11 cellular contexts compared by ENCODE assay signal in the genomic region with DNA sequence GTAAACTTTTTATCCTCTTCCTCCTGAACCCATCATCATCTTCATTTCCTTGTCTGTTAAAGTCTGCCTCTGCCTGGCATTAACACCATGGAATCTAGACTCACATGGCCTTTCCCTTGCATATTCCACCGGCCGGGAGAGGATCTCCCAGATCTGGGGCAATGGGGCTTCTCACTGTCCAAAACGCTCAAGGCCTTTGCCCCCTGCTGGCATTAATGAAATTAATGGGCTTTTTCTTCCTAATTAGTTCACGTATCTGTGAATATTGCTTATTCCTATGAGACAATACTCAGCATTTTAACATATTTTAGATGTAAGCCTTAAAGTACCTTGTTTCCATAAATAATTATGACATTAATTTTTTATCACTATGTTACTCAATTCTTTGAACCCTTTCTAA. TPM values are rescaled to one million over a fixed set of nuclear protein-coding genes. Genes with fewer than 3 reads are reported as not detected.
DNase-seq lines count a peak whose midpoint lies in the region; ATAC-seq and TF ChIP-seq lines count a peak whose summit lies in the region.
"Had no signal": no experiment of that assay in that cellular context is flagged by ENCODE, and none has a peak within 500 bp of the region (broad histone marks: within the 10 kb centered on the region; RNA-seq: fewer than 3 reads in every experiment).

No MANE protein-coding gene starts in this region.

- peaks cover 0 to 19% of the 10 kb centered on the region in 2 experiments; a peak in 1 of 4 replicates for H3K36me3 ChIP-seq in HCT116 (ENCODE audit: control insufficient read depth in 1 of 2, insufficient read depth in 2 of 2, low read length in 2 of 2)
- H3K36me3 ChIP-seq in ovary: no peaks in the 10 kb centered on the region

- H2AFZ ChIP-seq in HCT116 (ENCODE audit: low read depth, low read length, poor library complexity, severe bottlenecking): no peak overlapping the region

- intact Hi-C loops in CD4-positive, alpha-beta T cell (cut with DNase I, micrococcal nuclease): no loop called here
- intact Hi-C loops in HCT116 (cut with micrococcal nuclease) (loop anchor here (5.0 kb wide), 1 partner anchor 100 kb away; a partner anchor contains a TSS), ovary (cut with DNase I) (no loop called here)

- no peaks in the 10 kb centered on the region for H3K9me3 Mint-ChIP-seq in CD4-positive, alpha-beta T cell
- no peaks in the 10 kb centered on the region for H3K9me3 Mint-ChIP-seq in activated naive CD8-positive, alpha-beta T cell treated with anti-CD3 and anti-CD28 coated beads, Interleukin-2, amount 50 U/mL, for 24 hours
- no peaks in the 10 kb centered on the region for H3K9me3 Mint-ChIP-seq in nephron

- H3K27ac ChIP-seq in CD4-positive, alpha-beta T cell (ENCODE audit: low read depth, low read length): no peak overlapping the region
- H3K27ac ChIP-seq in HCT116 (ENCODE audit: low read depth, low read length) (no peak overlapping the region), ovary (no peak overlapping the region)
- H3K27ac ChIP-seq: body of pancreas had no signal

- H3K9me2 ChIP-seq in HCT116 (ENCODE audit: insufficient read depth): no peaks in the 10 kb centered on the region

- WGBS in ovary, 3 donors: 86 to 89% (median 88%) methylated on average over 4 of the region's 4 CpGs

- H3K4me1 ChIP-seq in HCT116 (ENCODE audit: control insufficient read depth in 1 of 2, insufficient read depth in 2 of 2, low read length in 2 of 2) (peaks cover 20 to 45% of the 10 kb centered on the region in 2 experiments), ovary (ENCODE audit: insufficient read depth) (no peaks in the 10 kb centered on the region)

- TF ChIP-seq POLR2A in HCT116 (IDR thresholded peaks at IDR 0.05; ENCODE audit: borderline replicate concordance, extremely low read depth, insufficient read depth, insufficient read length) (no peak), ovary (IDR thresholded peaks at IDR 0.05) (no peak)

- no peak for DNase-seq in CD4-positive, alpha-beta T cell
- no peak for DNase-seq in HCT116 (ENCODE audit: low read depth, low spot score)
- DNase-seq in activated naive CD8-positive, alpha-beta T cell treated with anti-CD3 and anti-CD28 coated beads, Interleukin-2, amount 50 U/mL, for 24 hours: no peak
- DNase-seq in KG1 (lab: John Stamatoyannopoulos, UW): no peak
- DNase-seq in ovary: no peak
- DNase-seq: activated T-cell treated with anti-CD3 and anti-CD28 coated beads, Interleukin-2, amount 50 U/mL, for 1 hour; body of pancreas; NCI-H510A treated with DMSO at 0.1 percent for 48 hours; Right ventricle myocardium superior had no signal

- CTCF ChIA-PET in CD4-positive, alpha-beta T cell (lab: Charles Lee): no interaction called here
- CTCF ChIA-PET in HCT116 (lab: Charles Lee): no interaction called here

- ATAC-seq in CD4-positive, alpha-beta T cell (ENCODE audit: poor library complexity): no peak
- no peak for ATAC-seq in HCT116
- ATAC-seq in activated naive CD8-positive, alpha-beta T cell treated with anti-CD3 and anti-CD28 coated beads, Interleukin-2, amount 50 U/mL, for 24 hours: no peak
- no peak for ATAC-seq in GM21576 (IDR thresholded peaks at IDR 0.05; ENCODE audit: unreplicated experiment)
- ATAC-seq: body of pancreas had no signal

- no peaks in the 10 kb centered on the region for H3K9me3 ChIP-seq in CD4-positive, alpha-beta T cell (ENCODE audit: control insufficient read depth, low read length)
- H3K9me3 ChIP-seq in HCT116 (ENCODE audit: control insufficient read depth in 1 of 2, insufficient read depth in 1 of 2, low read depth in 1 of 2, low read length in 2 of 2) (no peaks in the 10 kb centered on the region), ovary (no peaks in the 10 kb centered on the region)
- H3K9me3 ChIP-seq: body of pancreas had no signal

- H3K27me3 Mint-ChIP-seq in CD4-positive, alpha-beta T cell: peaks cover 62% of the 10 kb centered on the region
- H3K27me3 Mint-ChIP-seq in activated naive CD8-positive, alpha-beta T cell treated with anti-CD3 and anti-CD28 coated beads, Interleukin-2, amount 50 U/mL, for 24 hours: peaks cover 50% of the 10 kb centered on the region
- peaks cover 31% of the 10 kb centered on the region for H3K27me3 Mint-ChIP-seq in nephron (ENCODE audit: low read depth)

- peak; percentile 20; the same call in 1 of the 2 replicates for TF ChIP-seq RAD21 in HCT116 (IDR thresholded peaks at IDR 0.05; ENCODE audit: low read depth)

- peaks cover 5% of the 10 kb centered on the region; the same call in 1 of the 2 replicates for H3K79me2 ChIP-seq in HCT116 (ENCODE audit: insufficient read depth, low read length)

- no peaks in the 10 kb centered on the region for H3K36me3 Mint-ChIP-seq in CD4-positive, alpha-beta T cell (ENCODE audit: low read depth)
- H3K36me3 Mint-ChIP-seq in activated naive CD8-positive, alpha-beta T cell treated with anti-CD3 and anti-CD28 coated beads, Interleukin-2, amount 50 U/mL, for 24 hours (ENCODE audit: low read depth): no peaks in the 10 kb centered on the region
- no peaks in the 10 kb centered on the region for H3K36me3 Mint-ChIP-seq in nephron (ENCODE audit: low read depth)

- POLR2A ChIA-PET in CD4-positive, alpha-beta T cell (lab: Charles Lee): no interaction called here
- POLR2A ChIA-PET in HCT116 (lab: Charles Lee): no interaction called here

- peaks cover 15% of the 10 kb centered on the region for H3K4me1 Mint-ChIP-seq in CD4-positive, alpha-beta T cell (ENCODE audit: low read depth)
- H3K4me1 Mint-ChIP-seq in activated naive CD8-positive, alpha-beta T cell treated with anti-CD3 and anti-CD28 coated beads, Interleukin-2, amount 50 U/mL, for 24 hours: peaks cover 21% of the 10 kb centered on the region
- H3K4me1 Mint-ChIP-seq in nephron: peaks cover 11% of the 10 kb centered on the region

- no TSS peak for BruUV-seq in HCT116 (replicated peaks; lab: Mats Ljungman, UMichigan)

- no peak overlapping the region for H3K27ac Mint-ChIP-seq in CD4-positive, alpha-beta T cell
- no peak overlapping the region for H3K27ac Mint-ChIP-seq in activated naive CD8-positive, alpha-beta T cell treated with anti-CD3 and anti-CD28 coated beads, Interleukin-2, amount 50 U/mL, for 24 hours
- H3K27ac Mint-ChIP-seq in nephron: no peak overlapping the region

- H4K20me1 ChIP-seq in HCT116 (ENCODE audit: insufficient read depth): no peaks in the 10 kb centered on the region

- no peak for TF ChIP-seq EP300 in ovary (IDR thresholded peaks at IDR 0.05)

- no peak overlapping the region for H3K9ac ChIP-seq in HCT116 (ENCODE audit: low read length)

- RAD21 ChIA-PET in HCT116 (lab: Charles Lee; ENCODE audit: low non-redundant PET in 1 of 2, low total read pairs in 2 of 2, uncharacterized antibody in 2 of 2, unreplicated experiment in 2 of 2): no interaction called here

- peaks cover 34% of the 10 kb centered on the region for H3K27me3 ChIP-seq in CD4-positive, alpha-beta T cell (ENCODE audit: control insufficient read depth, insufficient read depth, low read length)
- no peaks in the 10 kb centered on the region for H3K27me3 ChIP-seq in HCT116 (ENCODE audit: insufficient read depth, low read length)
- no peaks in the 10 kb centered on the region for H3K27me3 ChIP-seq in ovary
- H3K27me3 ChIP-seq: body of pancreas had no signal

- no peak overlapping the region for H3K4me3 ChIP-seq in HCT116 (replicated peaks in 1 of 2; ENCODE audit: low read depth in 1 of 2, low read length in 2 of 2)
- H3K4me3 ChIP-seq in ovary: no peak overlapping the region
- H3K4me3 ChIP-seq: body of pancreas had no signal

- peak overlapping the region; percentile 8 for H3K4me3 Mint-ChIP-seq in CD4-positive, alpha-beta T cell
- H3K4me3 Mint-ChIP-seq in activated naive CD8-positive, alpha-beta T cell treated with anti-CD3 and anti-CD28 coated beads, Interleukin-2, amount 50 U/mL, for 24 hours: peak overlapping the region; percentile 21
- peak overlapping the region; percentile 79 to 92 (median 90) for H3K4me3 Mint-ChIP-seq in nephron

- peak overlapping the region; percentile 96; the same call in 1 of the 2 replicates for H3K4me2 ChIP-seq in HCT116 (ENCODE audit: low read length)

- no peak for TF ChIP-seq CTCF in CD4-positive, alpha-beta T cell (IDR thresholded peaks at IDR 0.05)
- TF ChIP-seq CTCF in HCT116 (IDR thresholded peaks at IDR 0.05 in 2 of 3, conservative IDR thresholded peaks at IDR 0.05 in 1 of 3; ENCODE audit: borderline replicate concordance in 1 of 3, insufficient read depth in 1 of 3, low read depth in 2 of 3, low read length in 2 of 3) (0 out of 6 replicates have a peak, but pooled peaks of 1 of the 3 experiments have one; percentile 9), nephron (IDR thresholded peaks at IDR 0.05; ENCODE audit: unreplicated experiment in 3 of 3) (no peak), ovary (IDR thresholded peaks at IDR 0.05) (no peak)

TF ChIP-seq in HCT116, 20 proteins besides CTCF, POLR2A, EP300 and RAD21 (continues in another document):
- TF ChIP-seq TCF7L2 (IDR thresholded peaks at IDR 0.05; ENCODE audit: borderline replicate concordance, extremely low read depth, insufficient read depth, insufficient read length) (no peak), EGR1 (IDR thresholded peaks at IDR 0.05; ENCODE audit: low read depth) (no peak), SIN3A (IDR thresholded peaks at IDR 0.05; ENCODE audit: low read depth) (no peak), POLR2AphosphoS5 (IDR thresholded peaks at IDR 0.05; ENCODE audit: low read depth, low read length) (no peak), YY1 (IDR thresholded peaks at IDR 0.05; ENCODE audit: extremely low read depth, insufficient replicate concordance, low read depth, low read length) (no peak)
- TF ChIP-seq, protein P1, sequence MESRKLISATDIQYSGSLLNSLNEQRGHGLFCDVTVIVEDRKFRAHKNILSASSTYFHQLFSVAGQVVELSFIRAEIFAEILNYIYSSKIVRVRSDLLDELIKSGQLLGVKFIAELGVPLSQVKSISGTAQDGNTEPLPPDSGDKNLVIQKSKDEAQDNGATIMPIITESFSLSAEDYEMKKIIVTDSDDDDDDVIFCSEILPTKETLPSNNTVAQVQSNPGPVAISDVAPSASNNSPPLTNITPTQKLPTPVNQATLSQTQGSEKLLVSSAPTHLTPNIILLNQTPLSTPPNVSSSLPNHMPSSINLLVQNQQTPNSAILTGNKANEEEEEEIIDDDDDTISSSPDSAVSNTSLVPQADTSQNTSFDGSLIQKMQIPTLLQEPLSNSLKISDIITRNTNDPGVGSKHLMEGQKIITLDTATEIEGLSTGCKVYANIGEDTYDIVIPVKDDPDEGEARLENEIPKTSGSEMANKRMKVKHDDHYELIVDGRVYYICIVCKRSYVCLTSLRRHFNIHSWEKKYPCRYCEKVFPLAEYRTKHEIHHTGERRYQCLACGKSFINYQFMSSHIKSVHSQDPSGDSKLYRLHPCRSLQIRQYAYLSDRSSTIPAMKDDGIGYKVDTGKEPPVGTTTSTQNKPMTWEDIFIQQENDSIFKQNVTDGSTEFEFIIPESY (IDR thresholded peaks at IDR 0.05; ENCODE audit: extremely low read depth, insufficient replicate concordance, low read length): no peak
- TF ChIP-seq, protein P2, sequence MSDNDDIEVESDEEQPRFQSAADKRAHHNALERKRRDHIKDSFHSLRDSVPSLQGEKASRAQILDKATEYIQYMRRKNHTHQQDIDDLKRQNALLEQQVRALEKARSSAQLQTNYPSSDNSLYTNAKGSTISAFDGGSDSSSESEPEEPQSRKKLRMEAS (IDR thresholded peaks at IDR 0.05): no peak

RNA-seq across cellular contexts. Expression of a gene that starts 42.9 kb away (rescaled TPM):
- 10 to 100 TPM; 21.2 to 24.6 TPM for total RNA-seq in CD4-positive, alpha-beta T cell
- 30.8 TPM for total RNA-seq in HCT116 (2021; ENCODE audit: unreplicated experiment)
- 19.0 and 24.0 TPM in 2 replicates for polyA plus RNA-seq in HCT116 (2012)
- total RNA-seq in ovary: 10 to 100 TPM; 17.2 to 31.7 (median 25.9) TPM
- polyA plus RNA-seq in ovary: 10 to 100 TPM; 16.8 to 20.1 TPM

Comparison
In these comparisons a context has a peak if more than half of its experiments do, and no peak if none do; other contexts are left out.
1. H3K4me3 Mint-ChIP-seq: peak in every context shown above with its lines; median percentile 90 in nephron; 21 in activated naive CD8-positive, alpha-beta T cell treated with anti-CD3 and anti-CD28 coated beads, Interleukin-2, amount 50 U/mL, for 24 hours; 8 in CD4-positive, alpha-beta T cell.